15 cellular contexts compared by ENCODE assay signal in the genomic region with DNA sequence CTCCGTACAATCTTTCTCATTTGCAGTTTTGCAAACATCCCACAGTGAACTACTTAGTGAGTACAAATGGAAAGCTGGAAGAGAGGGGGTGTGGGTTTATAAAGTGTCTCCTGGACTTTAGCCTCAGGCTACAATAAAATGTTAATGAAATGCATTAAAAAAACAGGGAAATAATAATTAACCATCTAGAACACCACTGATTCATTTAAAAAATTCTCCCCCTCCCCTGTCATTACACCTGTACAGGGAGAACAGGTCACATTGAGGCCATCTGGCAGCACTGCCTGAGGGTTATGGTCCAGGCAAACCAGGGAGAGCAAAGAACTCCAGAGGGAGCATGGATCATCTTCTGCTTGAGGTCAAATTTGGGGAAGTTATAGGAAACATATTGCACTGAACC.
DNase-seq lines count a peak whose midpoint lies in the region; ATAC-seq and TF ChIP-seq lines count a peak whose summit lies in the region.
"Had no signal": no experiment of that assay in that cellular context is flagged by ENCODE, and none has a peak within 500 bp of the region (broad histone marks: within the 10 kb centered on the region; RNA-seq: fewer than 3 reads in every experiment).

No MANE protein-coding gene starts in this region.

- no peak overlapping the region for H2AFZ ChIP-seq in hepatocyte
- H2AFZ ChIP-seq: GM23248 had no signal

- H3K9me3 Mint-ChIP-seq in Calu3 (ENCODE audit: low read depth, unreplicated experiment) (no peaks in the 10 kb centered on the region), nephron (no peaks in the 10 kb centered on the region)

- H3K27me3 Mint-ChIP-seq in Calu3 (ENCODE audit: unreplicated experiment) (no peaks in the 10 kb centered on the region), nephron (ENCODE audit: low read depth) (no peaks in the 10 kb centered on the region)
- H3K27me3 Mint-ChIP-seq: CD4-positive, alpha-beta T cell had no signal

- no peaks in the 10 kb centered on the region for H3K9me2 ChIP-seq in hepatocyte (replicated peaks; ENCODE audit: insufficient read depth)

- DNase-seq in Calu3: peak; percentile 35
- peak; percentile 19 for DNase-seq in hepatocyte (ENCODE audit: low spot score)
- DNase-seq in esophagus muscularis mucosa (ENCODE audit: extremely low spot score): no peak
- no peak for DNase-seq in germinal center (ENCODE audit: low spot score)
- DNase-seq: C1 segment of cervical spinal cord; CD4-positive, alpha-beta T cell; DMS153; DMS79 treated with DMSO at 0.1 percent for 48 hours; EL; GM23248 had no signal

- H3K9me3 ChIP-seq in hepatocyte (ENCODE audit: low read depth): no peaks in the 10 kb centered on the region
- H3K9me3 ChIP-seq in esophagus muscularis mucosa: no peaks in the 10 kb centered on the region

- H3K4me1 ChIP-seq in hepatocyte (ENCODE audit: insufficient read depth): no peaks in the 10 kb centered on the region
- H3K4me1 ChIP-seq in esophagus muscularis mucosa: no peaks in the 10 kb centered on the region

- no peaks in the 10 kb centered on the region for H3K79me2 ChIP-seq in hepatocyte

- no peak for TF ChIP-seq EP300 in esophagus muscularis mucosa (IDR thresholded peaks at IDR 0.05)

- no TSS peak for BruUV-seq in Calu3 (replicated peaks; lab: Mats Ljungman, UMichigan)

- TF ChIP-seq CTCF in Calu3 (IDR thresholded peaks at IDR 0.05; ENCODE audit: unreplicated experiment) (no peak), hepatocyte (IDR thresholded peaks at IDR 0.05; ENCODE audit: poor library complexity) (no peak), nephron (IDR thresholded peaks at IDR 0.05; ENCODE audit: unreplicated experiment in 3 of 3) (no peak), esophagus muscularis mucosa (IDR thresholded peaks at IDR 0.05) (no peak)

- peak overlapping the region; percentile 33 for H3K4me3 Mint-ChIP-seq in Calu3 (ENCODE audit: low read depth, unreplicated experiment)
- no peak overlapping the region for H3K4me3 Mint-ChIP-seq in nephron
- H3K4me3 Mint-ChIP-seq: CD4-positive, alpha-beta T cell had no signal

- no peaks in the 10 kb centered on the region for H3K36me3 ChIP-seq in hepatocyte (replicated peaks; ENCODE audit: insufficient read depth, low read depth)
- no peaks in the 10 kb centered on the region for H3K36me3 ChIP-seq in esophagus muscularis mucosa

- intact Hi-C loops in Calu3 (cut with micrococcal nuclease; ENCODE audit: unreplicated experiment): loop anchor here (5.0 kb wide), 1 partner anchor 76 kb away; no protein-coding TSS in a partner anchor
- intact Hi-C loops in esophagus muscularis mucosa (cut with DNase I): no loop called here

- 56% methylated on average over 1 of the region's 1 CpG for WGBS in hepatocyte (ENCODE audit: low lambda C conversion rate, missing lambda C conversion rate)
- 81% methylated on average over 1 of the region's 1 CpG for WGBS in esophagus muscularis mucosa

- H3K27ac ChIP-seq in hepatocyte (peak overlapping the region; percentile 7), esophagus muscularis mucosa (replicated peaks in 1 of 4) (no peak overlapping the region)
- H3K27ac ChIP-seq: GM23248 had no signal

- CTCF ChIA-PET in Calu3 (lab: Charles Lee): interaction anchor here (1.2 kb wide), 1 partner anchor 8 kb away, joined by 3 read pairs; no protein-coding TSS in a partner anchor

- TF ChIP-seq POLR2A in esophagus muscularis mucosa (IDR thresholded peaks at IDR 0.05; ENCODE audit: low read depth): no peak

- no peak overlapping the region for H3K4me2 ChIP-seq in hepatocyte

- H3K27me3 ChIP-seq in hepatocyte: no peaks in the 10 kb centered on the region
- no peaks in the 10 kb centered on the region for H3K27me3 ChIP-seq in esophagus muscularis mucosa

- H3K4me3 ChIP-seq in hepatocyte (no peak overlapping the region), esophagus muscularis mucosa (no peak overlapping the region)
- H3K4me3 ChIP-seq: GM23248 had no signal

- H3K27ac Mint-ChIP-seq in Calu3 (ENCODE audit: unreplicated experiment): peak overlapping the region; percentile 50
- peak overlapping the region; percentile 90 to 91 (median 91) for H3K27ac Mint-ChIP-seq in nephron
- H3K27ac Mint-ChIP-seq: CD4-positive, alpha-beta T cell had no signal

- peaks cover 10% of the 10 kb centered on the region for H3K36me3 Mint-ChIP-seq in Calu3 (ENCODE audit: insufficient read depth, unreplicated experiment)
- H3K36me3 Mint-ChIP-seq in nephron (ENCODE audit: low read depth): no peaks in the 10 kb centered on the region

- H3K4me1 Mint-ChIP-seq in Calu3 (ENCODE audit: low read depth, unreplicated experiment) (peaks cover 66% of the 10 kb centered on the region), nephron (peaks cover 10% of the 10 kb centered on the region)

- ATAC-seq in HG03439 (IDR thresholded peaks at IDR 0.05; ENCODE audit: unreplicated experiment) (no peak), HG02840 (IDR thresholded peaks at IDR 0.05; ENCODE audit: low FRiP score, unreplicated experiment) (no peak)
- ATAC-seq: HCT116, HepG2 had no signal

- no peaks in the 10 kb centered on the region for H4K20me1 ChIP-seq in hepatocyte (ENCODE audit: insufficient read depth, poor library complexity, severe bottlenecking)

Comparison
In these comparisons a context has a peak if more than half of its experiments do, and no peak if none do; other contexts are left out.
1. DNase-seq: peak in Calu3 (single experiment) and hepatocyte (single experiment); none in esophagus muscularis mucosa (single experiment) and germinal center (single experiment).